2 cellular contexts compared by ENCODE assay signal in genomic region chr11:44823920-44824704, GRCh38.
TF ChIP-seq lines count a peak whose summit lies in the region.

No MANE protein-coding gene starts in this region.

TF ChIP-seq in endothelial cell of umbilical vein, 7 proteins besides CTCF, POLR2A, EP300 and RAD21:
- no peak for TF ChIP-seq POLR2AphosphoS5 (IDR thresholded peaks at IDR 0.05; ENCODE audit: insufficient read depth, low read depth, low read length)
- TF ChIP-seq FOS (IDR thresholded peaks at IDR 0.05; ENCODE audit: borderline replicate concordance, insufficient read depth, low read length): no peak
- TF ChIP-seq GATA2 (IDR thresholded peaks at IDR 0.05; ENCODE audit: insufficient read depth, insufficient read length, low read depth, low read length): peak; percentile 56
- TF ChIP-seq MAX (IDR thresholded peaks at IDR 0.05; ENCODE audit: insufficient read depth, insufficient read length): no peak
- no peak for TF ChIP-seq EZH2 (IDR thresholded peaks at IDR 0.05; ENCODE audit: borderline replicate concordance, low read depth, low read length, severe bottlenecking)
- no peak for TF ChIP-seq MYC (IDR thresholded peaks at IDR 0.05; ENCODE audit: low read depth, low read length)

TF ChIP-seq in GM12891, 5 proteins besides CTCF, POLR2A, EP300 and RAD21:
- TF ChIP-seq TAF1 (IDR thresholded peaks at IDR 0.05; ENCODE audit: low read depth, low read length) (no peak), SPI1 (IDR thresholded peaks at IDR 0.05; ENCODE audit: low read depth, low read length) (no peak), PAX5 (IDR thresholded peaks at IDR 0.05; ENCODE audit: insufficient read depth, low read length, severe bottlenecking) (no peak), POU2F2 (IDR thresholded peaks at IDR 0.05; ENCODE audit: low read depth, low read length) (no peak), POLR2AphosphoS5 (IDR thresholded peaks at IDR 0.05; ENCODE audit: low read depth, low read length) (no peak)
